ENCODE assay signal across 12 cellular contexts in genomic region chr11:132123854-132124835, GRCh38.
A peak's percentile ranks its signal among the peaks of the same experiment; 100 is the strongest.
DNase-seq lines count a peak whose midpoint lies in the region; ATAC-seq and TF ChIP-seq lines count a peak whose summit lies in the region.
"Had no signal": no experiment of that assay in that cellular context is flagged by ENCODE, and none has a peak within 500 bp of the region (broad histone marks: within the 10 kb centered on the region; RNA-seq: fewer than 3 reads in every experiment).

No MANE protein-coding gene starts in this region.

- ATAC-seq in GM18520 (IDR thresholded peaks at IDR 0.05; ENCODE audit: unreplicated experiment) = peak; percentile 48
- ATAC-seq in HG02938 (IDR thresholded peaks at IDR 0.05; ENCODE audit: unreplicated experiment) = peak; percentile 71
- ATAC-seq in GM21528 (IDR thresholded peaks at IDR 0.05; ENCODE audit: low FRiP score, unreplicated experiment) = no peak

- H2BK120ac ChIP-seq in mesendoderm (ENCODE audit: low read depth, low read length) = no peak overlapping the region

- H3K4me3 ChIP-seq in WERI-Rb-1 (ENCODE audit: low read depth, low read length) = no peak overlapping the region
- no peak overlapping the region for H3K4me3 ChIP-seq in mesendoderm (ENCODE audit: low read length)
- H3K4me3 ChIP-seq: coronary artery, tibial artery had no signal

- no peak overlapping the region for H3K56ac ChIP-seq in mesendoderm (ENCODE audit: low read length)

- no peak for DNase-seq in WERI-Rb-1
- DNase-seq in mesendoderm = peak; percentile 39
- DNase-seq in T1000 (lab: John Stamatoyannopoulos, UW) = no peak
- no peak for DNase-seq in occipital lobe (lab: John Stamatoyannopoulos, UW)
- DNase-seq in activated naive CD4-positive, alpha-beta T cell treated with anti-CD3 and anti-CD28 coated beads, Interleukin-2, amount 50 U/mL, for 16 hours = no peak
- DNase-seq: naive B cell, NCI-H1092 treated with DMSO at 0.1 percent for 48 hours, tibial artery had no signal

- H3K36me3 ChIP-seq in WERI-Rb-1 (no peaks in the 10 kb centered on the region), mesendoderm (ENCODE audit: control insufficient read depth, insufficient read depth, low read length) (no peaks in the 10 kb centered on the region)
- H3K36me3 ChIP-seq: tibial artery had no signal

- no peaks in the 10 kb centered on the region for H3K4me1 ChIP-seq in mesendoderm (ENCODE audit: control insufficient read depth, low read depth, low read length)

- H3K18ac ChIP-seq in mesendoderm (ENCODE audit: low read length) = no peak overlapping the region

- H3K27me3 ChIP-seq in WERI-Rb-1 (ENCODE audit: insufficient read depth, low read depth, severe bottlenecking) (no peaks in the 10 kb centered on the region), mesendoderm (ENCODE audit: insufficient read depth, low read length, poor library complexity) (no peaks in the 10 kb centered on the region)

- no peak overlapping the region for H3K23ac ChIP-seq in mesendoderm (ENCODE audit: low read length)

- WGBS in mesendoderm (ENCODE audit: extremely low coverage, insufficient coverage, low lambda C conversion rate) = no CpG with 5 or more reads among the region's 21 CpGs

- no peak overlapping the region for H3K4me2 ChIP-seq in mesendoderm (ENCODE audit: low read length)

- no peak overlapping the region for H3K4ac ChIP-seq in mesendoderm (ENCODE audit: low read depth, low read length)

- H2AK5ac ChIP-seq in mesendoderm (ENCODE audit: low read length) = no peak overlapping the region

- no peak overlapping the region for H2BK15ac ChIP-seq in mesendoderm (replicated peaks; ENCODE audit: low read depth)

- no peak overlapping the region for H4K8ac ChIP-seq in mesendoderm (ENCODE audit: low read depth, low read length)

- H3K9me3 ChIP-seq in WERI-Rb-1 (ENCODE audit: severe bottlenecking) = no peaks in the 10 kb centered on the region
- H3K9me3 ChIP-seq: tibial artery had no signal

- no peaks in the 10 kb centered on the region for H3K79me2 ChIP-seq in mesendoderm (ENCODE audit: control insufficient read depth, insufficient read depth, low read length)

- H4K5ac ChIP-seq in mesendoderm (ENCODE audit: low read length) = no peak overlapping the region

- H3K27ac ChIP-seq in WERI-Rb-1 = no peak overlapping the region
- H3K27ac ChIP-seq in mesendoderm (ENCODE audit: low read depth, low read length) = no peak overlapping the region
- H3K27ac ChIP-seq: coronary artery, tibial artery had no signal

- TF ChIP-seq CTCF in WERI-Rb-1 (IDR thresholded peaks at IDR 0.05; ENCODE audit: low read depth, low read length) = peak; percentile 23; the same call in 1 of the 2 replicates

- no peaks in the 10 kb centered on the region for H3K79me1 ChIP-seq in mesendoderm (ENCODE audit: low read length)

- no peak overlapping the region for H2BK5ac ChIP-seq in mesendoderm (ENCODE audit: low read length)

- H3K9ac ChIP-seq in mesendoderm (ENCODE audit: low read length) = no peak overlapping the region
